13 cellular contexts compared by ENCODE assay signal in the genomic region with DNA sequence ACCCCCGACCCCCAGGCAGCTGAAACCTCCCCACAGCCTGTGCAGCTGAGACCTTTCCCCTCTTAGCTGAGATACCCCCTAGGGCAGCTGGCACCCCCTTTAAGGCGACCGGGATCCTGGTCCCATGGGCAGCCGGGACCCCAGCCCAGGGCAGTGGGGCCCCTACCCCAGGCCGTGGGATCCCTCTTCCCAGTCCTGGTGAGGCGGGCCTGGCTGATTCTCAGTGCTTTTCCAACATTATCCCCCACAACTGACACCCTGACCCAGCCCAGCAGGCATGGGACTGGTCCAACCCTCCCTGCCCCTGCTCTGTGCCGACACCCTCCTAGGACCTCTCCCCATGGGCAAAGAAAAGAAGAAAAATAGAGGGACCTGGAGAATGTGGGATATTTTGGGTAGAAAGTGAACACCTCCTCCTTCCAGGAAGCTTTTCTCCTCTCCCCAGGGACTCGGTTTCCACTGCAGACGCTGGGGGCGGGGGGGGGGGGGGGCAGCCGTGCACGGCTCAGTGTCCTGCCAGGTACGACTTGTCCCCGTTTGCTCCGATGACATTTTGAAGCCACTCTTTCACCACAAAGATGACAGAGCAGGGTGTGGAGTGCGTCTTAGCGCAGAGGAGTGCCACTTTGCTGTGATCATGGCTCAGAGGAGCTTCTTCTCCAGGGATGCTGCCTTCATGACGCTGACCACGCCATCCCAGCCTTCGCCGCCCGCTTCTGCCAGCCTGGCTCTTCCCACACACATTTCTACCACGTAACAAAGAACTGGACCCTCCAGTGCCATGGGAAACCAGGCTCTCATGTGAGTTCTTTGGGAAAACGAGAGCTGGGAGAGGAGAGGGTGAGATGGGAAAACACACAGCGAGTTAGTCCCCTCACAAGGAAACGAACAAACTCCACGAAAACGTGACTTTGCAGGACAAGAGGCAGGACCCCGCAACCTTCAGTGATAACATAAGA. TPM values are rescaled to one million over a fixed set of nuclear protein-coding genes. Genes with fewer than 3 reads are reported as not detected.
DNase-seq lines count a peak whose midpoint lies in the region; ATAC-seq lines count a peak whose summit lies in the region.
"Had no signal": no experiment of that assay in that cellular context is flagged by ENCODE, and none has a peak within 500 bp of the region (broad histone marks: within the 10 kb centered on the region; RNA-seq: fewer than 3 reads in every experiment).

No MANE protein-coding gene starts in this region.

- ATAC-seq in left ventricle myocardium superior, result no peak
- no peak for ATAC-seq in HG03175 (IDR thresholded peaks at IDR 0.05; ENCODE audit: unreplicated experiment)
- no peak for ATAC-seq in GM18873 (IDR thresholded peaks at IDR 0.05; ENCODE audit: low FRiP score, unreplicated experiment)

- intact Hi-C loops in cardiac septum (cut with DNase I) (no loop called here), left ventricle myocardium superior (cut with micrococcal nuclease) (no loop called here)

- peak; percentile 53 for DNase-seq in cardiac septum (ENCODE audit: low spot score)
- DNase-seq in left ventricle myocardium superior, result no peak
- peak; percentile 37 for DNase-seq in ecto neural progenitor cell (ENCODE audit: low spot score)
- DNase-seq in mesenteric fat pad (ENCODE audit: low spot score), result peak; percentile 60
- peak; percentile 18 for DNase-seq in ureter (ENCODE audit: low spot score)
- DNase-seq in HUDEP-2 (lab: John Stamatoyannopoulos, UW; ENCODE audit: unreplicated experiment in 76 of 76), result no peak
- DNase-seq: ACHN, DMS153, NCI-H1436 treated with DMSO at 0.1 percent for 48 hours, NCI-H2081, SHP77 had no signal

RNA-seq across cellular contexts. Expression of a gene that starts 47.5 kb away (rescaled TPM):
- total RNA-seq in cardiac septum, result 43.2 TPM
- total RNA-seq in left ventricle myocardium superior, result 66.7 TPM
- total RNA-seq in mesenteric fat pad, result 50.4 TPM
- total RNA-seq in ureter, result 33.2 TPM

RNA-seq across cellular contexts. Expression of a gene that starts 49.1 kb away (rescaled TPM):
- total RNA-seq in cardiac septum (78.6 TPM), left ventricle myocardium superior (128 TPM), mesenteric fat pad (26.4 TPM), ureter (22.9 TPM)

Comparison
In these comparisons a context has a peak if more than half of its experiments do, and no peak if none do; other contexts are left out.
1. DNase-seq: peak in cardiac septum (single experiment), ecto neural progenitor cell (single experiment), mesenteric fat pad (single experiment) and ureter (single experiment); none in left ventricle myocardium superior (single experiment) and HUDEP-2 (0 of 76).